Comparison of ENCODE assay signal across 9 cellular contexts in the genomic region with DNA sequence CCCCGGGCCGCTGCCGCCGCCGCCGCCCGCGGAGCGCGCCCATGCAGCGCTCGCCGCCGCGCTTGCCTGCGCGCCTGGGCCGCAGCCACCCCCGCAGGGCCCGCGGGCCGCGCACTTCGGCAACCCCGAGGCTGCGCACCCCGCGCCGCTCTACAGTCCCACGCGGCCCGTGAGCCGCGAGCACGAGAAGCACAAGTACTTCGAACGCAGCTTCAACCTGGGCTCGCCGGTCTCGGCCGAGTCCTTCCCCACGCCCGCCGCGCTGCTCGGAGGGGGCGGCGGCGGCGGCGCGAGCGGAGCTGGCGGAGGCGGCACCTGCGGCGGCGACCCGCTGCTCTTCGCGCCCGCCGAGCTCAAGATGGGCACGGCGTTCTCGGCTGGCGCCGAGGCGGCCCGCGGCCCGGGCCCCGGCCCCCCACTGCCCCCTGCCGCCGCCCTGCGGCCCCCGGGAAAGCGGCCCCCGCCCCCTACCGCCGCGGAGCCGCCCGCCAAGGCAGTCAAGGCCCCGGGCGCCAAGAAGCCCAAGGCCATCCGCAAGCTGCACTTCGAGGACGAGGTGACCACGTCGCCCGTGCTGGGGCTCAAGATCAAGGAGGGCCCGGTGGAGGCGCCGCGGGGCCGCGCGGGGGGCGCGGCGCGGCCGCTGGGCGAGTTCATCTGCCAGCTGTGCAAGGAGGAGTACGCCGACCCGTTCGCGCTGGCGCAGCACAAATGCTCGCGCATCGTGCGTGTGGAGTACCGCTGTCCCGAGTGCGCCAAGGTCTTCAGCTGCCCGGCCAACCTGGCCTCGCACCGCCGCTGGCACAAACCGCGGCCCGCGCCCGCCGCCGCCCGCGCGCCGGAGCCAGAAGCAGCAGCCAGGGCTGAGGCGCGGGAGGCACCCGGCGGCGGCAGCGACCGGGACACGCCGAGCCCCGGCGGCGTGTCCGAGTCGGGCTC. TPM values are rescaled to one million over a fixed set of nuclear protein-coding genes. Genes with fewer than 3 reads are reported as not detected.
DNase-seq lines count a peak whose midpoint lies in the region; ATAC-seq and TF ChIP-seq lines count a peak whose summit lies in the region.
"Had no signal": no experiment of that assay in that cellular context is flagged by ENCODE, and none has a peak within 500 bp of the region (broad histone marks: within the 10 kb centered on the region; RNA-seq: fewer than 3 reads in every experiment).

No MANE protein-coding gene starts in this region.

- H3K9me3 Mint-ChIP-seq in mesothelial cell of epicardium, result no peaks in the 10 kb centered on the region

- WGBS in prostate gland, result 0% methylated on average over 16 of the region's 147 CpGs

- H3K4me3 ChIP-seq in dorsolateral prefrontal cortex, result peak overlapping the region; percentile 32 to 76 (median 62)
- H3K4me3 ChIP-seq in prostate gland, result peak overlapping the region; percentile 8 to 21

- no peak overlapping the region for H3K27ac Mint-ChIP-seq in mesothelial cell of epicardium

- peaks cover 10% of the 10 kb centered on the region for H3K4me1 ChIP-seq in prostate gland (replicated peaks)

- H3K27ac ChIP-seq in dorsolateral prefrontal cortex, result peak overlapping the region in 41 of 59 donors; percentile 32 to 94 (median 72)
- H3K27ac ChIP-seq in prostate gland, result no peak overlapping the region

- intact Hi-C loops in dorsolateral prefrontal cortex (cut with DNase I), result loop anchor here (2.0 to 10.0 kb wide), 4 partner anchors 38 to 284 kb away; no protein-coding TSS in a partner anchor
- intact Hi-C loops in prostate gland (cut with DNase I), result no loop called here

- in situ Hi-C loops in GM13976 (cut with MboI; ENCODE audit: low sequenced_read_pairs, unreplicated experiment), result loop anchor here (10.0 to 25.0 kb wide), 2 partner anchors 196 to 1144 kb away; a partner anchor contains a TSS

- H3K27me3 ChIP-seq in dorsolateral prefrontal cortex (peaks cover 0 to 67% (median 35%) of the 10 kb centered on the region in 45 donors), prostate gland (replicated peaks; ENCODE audit: insufficient read depth) (peaks cover 60% of the 10 kb centered on the region)

- H3K36me3 Mint-ChIP-seq in mesothelial cell of epicardium, result no peaks in the 10 kb centered on the region

- H3K36me3 ChIP-seq in prostate gland, result no peaks in the 10 kb centered on the region

- H3K27me3 Mint-ChIP-seq in mesothelial cell of epicardium (ENCODE audit: low read depth), result peaks cover 80% of the 10 kb centered on the region

- H3K4me3 Mint-ChIP-seq in mesothelial cell of epicardium, result no peak overlapping the region

- TF ChIP-seq POLR2A in prostate gland (IDR thresholded peaks at IDR 0.05), result no peak

- peaks cover 8% of the 10 kb centered on the region for H3K4me1 Mint-ChIP-seq in mesothelial cell of epicardium

- H3K9me3 ChIP-seq in prostate gland, result no peaks in the 10 kb centered on the region

- DNase-seq in GM13976 (ENCODE audit: low spot score) (peak; percentile 55), NCI-H1105 (lab: John Stamatoyannopoulos, UW) (peak; percentile 60), dorsolateral prefrontal cortex (peak in 1 of 10 donors; percentile 10), prostate gland (ENCODE audit: low spot score) (no peak), KG1 (lab: John Stamatoyannopoulos, UW) (no peak), mesothelial cell of epicardium (ENCODE audit: low spot score in 2 of 2, unreplicated experiment in 2 of 2) (no peak), dedifferentiated amniotic fluid mesenchymal stem cell (ENCODE audit: extremely low spot score) (no peak)
- DNase-seq: SIG-M5 had no signal

- no peak for ATAC-seq in HG02840 (IDR thresholded peaks at IDR 0.05; ENCODE audit: low FRiP score, unreplicated experiment)

- TF ChIP-seq CTCF in GM13976 (IDR thresholded peaks at IDR 0.05; ENCODE audit: borderline replicate concordance, control extremely low read depth, extremely low read depth, insufficient read depth, missing control alignments), result no peak
- peak in 2 of 56 donors; percentile 1 to 7 for TF ChIP-seq CTCF in dorsolateral prefrontal cortex (IDR thresholded peaks at IDR 0.05 in 54 of 56, conservative IDR thresholded peaks at IDR 0.05 in 2 of 56; ENCODE audit: low read depth in 1 of 56, partially characterized antibody in 56 of 56)
- no peak for TF ChIP-seq CTCF in prostate gland (IDR thresholded peaks at IDR 0.05)
- TF ChIP-seq CTCF in mesothelial cell of epicardium (IDR thresholded peaks at IDR 0.05; ENCODE audit: unreplicated experiment), result no peak

RNA-seq across cellular contexts. Expression of a gene that starts 0.8 kb away (rescaled TPM):
- total RNA-seq in dorsolateral prefrontal cortex, result 1 to 10 TPM; 1.6 to 8.1 (median 3.9) TPM
- total RNA-seq in prostate gland, result 1 to 10 TPM in 1 of 2 donors, under 1 TPM in 1; 0.82 to 1.5 TPM
- not detected in 3 replicates for total RNA-seq in mesothelial cell of epicardium

Comparison
In these comparisons a context has a peak if more than half of its experiments do, and no peak if none do; other contexts are left out.
1. DNase-seq: peak in GM13976 (single experiment) and NCI-H1105 (single experiment); none in prostate gland (single experiment), KG1 (single experiment), mesothelial cell of epicardium (0 of 2) and dedifferentiated amniotic fluid mesenchymal stem cell (single experiment).
2. H3K27ac ChIP-seq: peak in dorsolateral prefrontal cortex (41 of 59); none in prostate gland (0 of 2).